ENCODE assay signal across 8 cellular contexts in the genomic region with DNA sequence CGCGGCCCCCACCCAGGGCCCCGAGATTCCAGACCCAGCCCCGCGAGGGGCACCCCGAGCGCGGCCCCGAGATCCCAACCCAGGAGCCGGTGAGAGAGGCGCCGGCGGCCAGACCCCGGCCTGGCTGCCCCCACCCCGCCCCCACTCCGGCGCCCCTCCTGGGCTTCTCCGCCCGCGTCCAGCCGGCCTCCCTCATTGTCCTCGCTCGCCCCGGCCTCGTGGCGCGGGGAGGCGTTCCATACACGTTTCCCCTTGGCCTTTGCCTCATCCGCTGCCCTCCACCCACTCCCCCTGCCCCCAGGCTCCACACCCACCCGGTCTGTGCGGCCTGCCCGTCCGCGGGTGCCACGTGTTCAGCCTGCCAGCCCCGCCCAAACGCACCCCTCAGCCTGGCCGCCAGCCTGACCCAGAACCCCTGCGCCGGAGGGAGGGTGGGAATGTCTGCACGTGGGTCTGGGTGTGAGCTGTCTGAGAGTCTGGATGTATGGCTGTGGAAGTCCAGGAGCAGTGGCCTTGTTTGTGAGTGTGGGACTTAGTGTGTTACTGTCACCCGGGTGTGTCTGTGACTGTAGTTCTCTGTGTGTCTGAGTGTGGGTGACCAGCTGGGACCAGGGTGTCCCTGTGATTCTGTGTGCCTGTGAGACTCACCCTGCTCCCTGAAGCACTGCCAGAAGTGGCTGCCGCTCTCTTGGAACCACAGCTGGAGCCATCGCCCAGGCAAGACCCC. TPM values are rescaled to one million over a fixed set of nuclear protein-coding genes. Genes with fewer than 3 reads are reported as not detected.
DNase-seq lines count a peak whose midpoint lies in the region; ATAC-seq and TF ChIP-seq lines count a peak whose summit lies in the region.

No MANE protein-coding gene starts in this region.

- H3K4me3 Mint-ChIP-seq in MCF 10A (ENCODE audit: unreplicated experiment), result peak overlapping the region; percentile 63

- ATAC-seq in GM18505 (IDR thresholded peaks at IDR 0.05; ENCODE audit: unreplicated experiment) (no peak), Panc1 (peak; percentile 20; the same call in 1 of the 2 replicates), HG03175 (IDR thresholded peaks at IDR 0.05; ENCODE audit: unreplicated experiment) (no peak)

- peak overlapping the region; percentile 89 for H3K27ac ChIP-seq in Panc1 (ENCODE audit: low read length)

- no peaks in the 10 kb centered on the region for H3K27me3 ChIP-seq in Panc1 (ENCODE audit: control insufficient read depth, insufficient read depth, low read length)
- no peaks in the 10 kb centered on the region for H3K27me3 ChIP-seq in kidney epithelial cell (ENCODE audit: control insufficient read depth, insufficient read depth, low read length)

- no peaks in the 10 kb centered on the region for H3K9me3 Mint-ChIP-seq in MCF 10A (ENCODE audit: unreplicated experiment)

- peaks cover 35% of the 10 kb centered on the region for H3K4me1 ChIP-seq in Panc1 (ENCODE audit: control insufficient read depth, insufficient read depth, low read length)

- in situ Hi-C loops in Panc1 (cut with HindIII; ENCODE audit: low pct_unique_long_range_greater_than_20kb, low sequenced_read_pairs), result no loop called here

- H3K4me3 ChIP-seq in AG09309 (ENCODE audit: control insufficient read depth, low read depth, low read length) (peak overlapping the region; percentile 49), Panc1 (ENCODE audit: low read depth in 2 of 2, low read length in 2 of 2) (peak overlapping the region; percentile 63 to 75), kidney epithelial cell (ENCODE audit: low read depth, low read length) (peak overlapping the region; percentile 57)

- CTCF ChIA-PET in Panc1 (lab: Charles Lee) (no interaction called here), MCF 10A (lab: Yijun Ruan, JAX) (interaction anchor here (0.6 to 0.7 kb wide), 2 partner anchors 25 to 1023 kb away, joined by 3 read pairs; no protein-coding TSS in a partner anchor)

- no peaks in the 10 kb centered on the region for H3K27me3 Mint-ChIP-seq in MCF 10A (ENCODE audit: insufficient read depth, unreplicated experiment)

- peaks cover 55% of the 10 kb centered on the region for H3K4me1 Mint-ChIP-seq in MCF 10A (ENCODE audit: insufficient read depth, unreplicated experiment)

- H3K36me3 Mint-ChIP-seq in MCF 10A (ENCODE audit: insufficient read depth, unreplicated experiment), result peaks cover 28% of the 10 kb centered on the region

- H3K27ac Mint-ChIP-seq in MCF 10A (ENCODE audit: low read depth, unreplicated experiment), result no peak overlapping the region

- H3K9me3 ChIP-seq in Panc1 (ENCODE audit: control insufficient read depth, insufficient read depth, low read depth, low read length), result no peaks in the 10 kb centered on the region

- intact Hi-C loops in Panc1 (cut with micrococcal nuclease; ENCODE audit: unreplicated experiment), result no loop called here
- intact Hi-C loops in MCF 10A (cut with micrococcal nuclease), result loop anchor here (2.0 to 5.0 kb wide), 3 partner anchors 25 to 452 kb away; no protein-coding TSS in a partner anchor

- DNase-seq in AG09309 (ENCODE audit: low read depth), result no peak
- DNase-seq in Panc1 (ENCODE audit: low read depth, low spot score), result no peak
- peak; percentile 51 for DNase-seq in MCF 10A (ENCODE audit: unreplicated experiment)
- no peak for DNase-seq in kidney epithelial cell (ENCODE audit: low read depth)
- DNase-seq in stimulated activated CD8-positive, alpha-beta memory T cell treated with anti-CD3 and anti-CD28 coated beads, Interleukin-4, amount 100 ng/mL, for 48 hours, result peak; percentile 67
- no peak for DNase-seq in NCI-H2029 treated with DMSO at 0.1 percent for 48 hours (lab: John Stamatoyannopoulos, UW)

- POLR2A ChIA-PET in Panc1 (lab: Charles Lee), result no interaction called here
- POLR2A ChIA-PET in MCF 10A (lab: Yijun Ruan, JAX), result interaction anchor here (0.8 to 1.2 kb wide), 4 partner anchors 9 to 49 kb away, joined by 3 to 5 read pairs (median 3); no protein-coding TSS in a partner anchor

- peak; percentile 13 for TF ChIP-seq POLR2A in GM18505 (IDR thresholded peaks at IDR 0.05; ENCODE audit: borderline replicate concordance, extremely low read depth, insufficient read depth, insufficient read length)

- H3K36me3 ChIP-seq in Panc1 (ENCODE audit: control insufficient read depth, insufficient read depth, low read length) (peaks cover 4% of the 10 kb centered on the region; the same call in 1 of the 2 replicates), kidney epithelial cell (ENCODE audit: control insufficient read depth, insufficient read depth, low read length) (peaks cover 6% of the 10 kb centered on the region)

- TF ChIP-seq CTCF in AG09309 (IDR thresholded peaks at IDR 0.05; ENCODE audit: control insufficient read depth, insufficient read depth, low read depth, low read length, missing control alignments) (no peak), Panc1 (IDR thresholded peaks at IDR 0.05) (no peak), MCF 10A (IDR thresholded peaks at IDR 0.05; ENCODE audit: unreplicated experiment) (no peak), kidney epithelial cell (IDR thresholded peaks at IDR 0.05; ENCODE audit: insufficient read depth, low read length, poor library complexity, severe bottlenecking) (no peak)

- no TSS peak for BruUV-seq in Panc1 (replicated peaks; lab: Mats Ljungman, UMichigan)
- BruUV-seq in MCF 10A (replicated peaks; lab: Mats Ljungman, UMichigan), result TSS peak; percentile 64

RNA-seq across cellular contexts. Expression of gene B4GALT2, which starts 0.7 kb away (rescaled TPM):
- 90.1 TPM for total RNA-seq in Panc1 (2021; ENCODE audit: unreplicated experiment)
- polyA plus RNA-seq in Panc1 (2012; ENCODE audit: insufficient read length), result 109 TPM
- 56.3 and 68.4 TPM in 2 replicates for total RNA-seq in MCF 10A (2022)
- 62.6 and 86.8 TPM in 2 replicates for total RNA-seq in kidney epithelial cell

RNA-seq across cellular contexts. Expression of gene ATP6V0B, which starts 4.9 kb away (rescaled TPM):
- total RNA-seq in Panc1 (2021; ENCODE audit: unreplicated experiment) (134 TPM), MCF 10A (2022) (120 and 141 TPM in 2 replicates), kidney epithelial cell (298 and 308 TPM in 2 replicates)
- 119 TPM for polyA plus RNA-seq in Panc1 (2012; ENCODE audit: insufficient read length)

RNA-seq across cellular contexts. Expression of gene DPH2, which starts 9.9 kb away (rescaled TPM):
- 76.0 TPM for total RNA-seq in Panc1 (2021; ENCODE audit: unreplicated experiment)
- 63.3 TPM for polyA plus RNA-seq in Panc1 (2012; ENCODE audit: insufficient read length)
- 27.9 and 38.9 TPM in 2 replicates for total RNA-seq in MCF 10A (2022)
- total RNA-seq in kidney epithelial cell, result 45.8 and 52.2 TPM in 2 replicates

RNA-seq across cellular contexts. Expression of gene CCDC24, which starts 11.7 kb away (rescaled TPM):
- total RNA-seq in Panc1 (2021; ENCODE audit: unreplicated experiment) (24.4 TPM), MCF 10A (2022) (3.6 and 4.8 TPM in 2 replicates), kidney epithelial cell (4.4 and 9.6 TPM in 2 replicates)
- polyA plus RNA-seq in Panc1 (2012; ENCODE audit: insufficient read length), result 27.3 TPM

RNA-seq across cellular contexts. Expression of gene IPO13, which starts 32.9 kb away (rescaled TPM):
- total RNA-seq in Panc1 (2021; ENCODE audit: unreplicated experiment), result 40.0 TPM
- 25.0 TPM for polyA plus RNA-seq in Panc1 (2012; ENCODE audit: insufficient read length)
- 23.9 and 31.4 TPM in 2 replicates for total RNA-seq in MCF 10A (2022)
- total RNA-seq in kidney epithelial cell, result 29.2 and 32.8 TPM in 2 replicates

Comparison
In these comparisons a context has a peak if more than half of its experiments do, and no peak if none do; other contexts are left out.
1. DNase-seq: peak in MCF 10A (single experiment) and stimulated activated CD8-positive, alpha-beta memory T cell treated with anti-CD3 and anti-CD28 coated beads, Interleukin-4, amount 100 ng/mL, for 48 hours (single experiment); none in AG09309 (single experiment), Panc1 (single experiment), kidney epithelial cell (single experiment) and NCI-H2029 treated with DMSO at 0.1 percent for 48 hours (single experiment).
2. Peak in every context shown above with its lines, with median percentiles within 50 percentile points of each other: H3K4me3 ChIP-seq.